In genomic region chr17:82174042-82174857, GRCh38 we compare ENCODE assay signal across 7 cellular contexts. TPM values are rescaled to one million over a fixed set of nuclear protein-coding genes. Genes with fewer than 3 reads are reported as not detected.
DNase-seq lines count a peak whose midpoint lies in the region; ATAC-seq, FAIRE-seq and TF ChIP-seq lines count a peak whose summit lies in the region.
"Not testable (repeated sequence)": the region's sequence is repeated elsewhere in the genome, so short reads cannot be mapped to it uniquely, and the experiment has no call there.

No MANE protein-coding gene starts in this region.

- H3K36me3 Mint-ChIP-seq in GM23338 (ENCODE audit: low read depth) (peaks cover 36% of the 10 kb centered on the region), neural progenitor cell (peaks cover 40% of the 10 kb centered on the region)

- not testable (repeated sequence) for H4K91ac ChIP-seq in H1 (replicated peaks; ENCODE audit: insufficient read length, low read length)

- not testable (repeated sequence) for H3K79me1 ChIP-seq in H1 (ENCODE audit: low read depth, low read length)

- H2BK5ac ChIP-seq in H1 (ENCODE audit: low read depth, low read length): not testable (repeated sequence)

- not testable (repeated sequence) for TF ChIP-seq POLR2A in H1 (IDR thresholded peaks at IDR 0.05; ENCODE audit: control extremely low read depth in 1 of 2, low read depth in 2 of 2, low read length in 2 of 2)

- peak; percentile 76 for ATAC-seq in GM23338

- H3K9me3 Mint-ChIP-seq in GM23338, neural progenitor cell: not testable (repeated sequence)

- H4K20me1 ChIP-seq in GM23338 (replicated peaks; ENCODE audit: insufficient read depth): peaks cover 31% of the 10 kb centered on the region
- peaks cover 35 to 43% of the 10 kb centered on the region in 2 experiments for H4K20me1 ChIP-seq in H1 (replicated peaks in 1 of 2; ENCODE audit: control insufficient read depth in 1 of 2, insufficient read depth in 2 of 2, low read length in 2 of 2)
- peaks cover 23% of the 10 kb centered on the region for H4K20me1 ChIP-seq in neural progenitor cell (ENCODE audit: low read depth)

- H2BK120ac ChIP-seq in H1 (replicated peaks; ENCODE audit: low read depth, low read length): not testable (repeated sequence)

- not testable (repeated sequence) for H3K9me2 ChIP-seq in GM23338 (ENCODE audit: insufficient read depth)

- H3K27me3 ChIP-seq in GM23338 (ENCODE audit: insufficient read depth) (peaks cover 98% of the 10 kb centered on the region), HUES64 (ENCODE audit: insufficient read depth, low read length) (peaks cover 96% of the 10 kb centered on the region), H1 (replicated peaks in 1 of 4; ENCODE audit: control insufficient read depth in 3 of 4, extremely low read depth in 1 of 4, insufficient read depth in 3 of 4, low read length in 3 of 4) (peaks cover 54 to 87% (median 81%) of the 10 kb centered on the region in 4 experiments), iPS-15b (ENCODE audit: control insufficient read depth, insufficient read depth, low read length) (peaks cover 78% of the 10 kb centered on the region), neural progenitor cell (peaks cover 61% of the 10 kb centered on the region)

- not testable (repeated sequence) for TF ChIP-seq EP300 in H1 (IDR thresholded peaks at IDR 0.05; ENCODE audit: borderline replicate concordance in 1 of 2, low read depth in 2 of 2, low read length in 2 of 2)

- H4K5ac ChIP-seq in H1 (ENCODE audit: insufficient read length, low read depth, low read length): not testable (repeated sequence)

- H3K9me3 ChIP-seq in HUES64 (ENCODE audit: insufficient read depth, low read depth, low read length); H1 (ENCODE audit: insufficient read depth in 2 of 2, low read depth in 1 of 2, low read length in 1 of 2); iPS-15b (ENCODE audit: control insufficient read depth, insufficient read depth, low read length); neural progenitor cell (ENCODE audit: low read depth): not testable (repeated sequence)

- H3K9ac ChIP-seq in HUES64 (ENCODE audit: low read depth, low read length); iPS-15b (ENCODE audit: low read depth, low read length); neural progenitor cell: not testable (repeated sequence)
- H3K9ac ChIP-seq in H1 (replicated peaks in 1 of 4; ENCODE audit: extremely low read depth in 1 of 4, low read depth in 3 of 4, low read length in 3 of 4): peak overlapping the region in 1 of 4 experiments; percentile 5; a peak in 1 of 7 replicates

- peak; percentile 66 for DNase-seq in GM23338 (ENCODE audit: low spot score)
- not testable (repeated sequence) for DNase-seq in RWPE1 (ENCODE audit: low spot score)
- peak in 1 of 2 experiments; percentile 59 for DNase-seq in H1 (ENCODE audit: low read depth in 1 of 2, low spot score in 2 of 2)
- peak; percentile 12 for DNase-seq in medulla oblongata (ENCODE audit: extremely low spot score)
- DNase-seq in neural progenitor cell (ENCODE audit: low spot score): peak; percentile 43

- not testable (repeated sequence) for H3K56ac ChIP-seq in H1 (replicated peaks; ENCODE audit: insufficient read length, low read depth, low read length)

- POLR2A ChIA-PET in RWPE1 (lab: Yijun Ruan, JAX; ENCODE audit: low non-redundant PET): not testable (repeated sequence)
- POLR2A ChIA-PET in H1 (lab: Charles Lee; ENCODE audit: partially characterized antibody): interaction anchor here (1.2 kb wide), 1 partner anchor 119 kb away, joined by 3 read pairs; no protein-coding TSS in a partner anchor

- CTCF ChIA-PET in RWPE1 (lab: Yijun Ruan, JAX) (interaction anchor here (0.6 kb wide), 1 partner anchor 170 kb away, joined by 3 read pairs; no protein-coding TSS in a partner anchor), H1 (lab: Charles Lee; ENCODE audit: partially characterized antibody) (interaction anchor here (1.4 kb wide), 1 partner anchor 23 kb away, joined by 3 read pairs; no protein-coding TSS in a partner anchor)

- WGBS in HUES64: 2% methylated on average over 17 of the region's 17 CpGs
- 9% methylated on average over 17 of the region's 17 CpGs; no CpG with 5 or more reads in 1 of the 2 experiments for WGBS in H1 (ENCODE audit: extremely low coverage in 1 of 2, insufficient coverage in 1 of 2, insufficient read length in 1 of 2, insufficient replicate concordance in 2 of 2, low coverage in 1 of 2, low lambda C conversion rate in 2 of 2, missing lambda C conversion rate in 1 of 2), 2 experiments

- not testable (repeated sequence) for H4K8ac ChIP-seq in H1 (ENCODE audit: extremely low read depth, insufficient read depth, low read length)

- H3K23ac ChIP-seq in H1 (ENCODE audit: insufficient read length): not testable (repeated sequence)

- H3K79me2 ChIP-seq in GM23338 (replicated peaks; ENCODE audit: insufficient read depth); H1 (ENCODE audit: control insufficient read depth in 1 of 2, insufficient read depth in 2 of 2, low read length in 2 of 2); neural progenitor cell (ENCODE audit: low read depth): not testable (repeated sequence)

- H2AFZ ChIP-seq in GM23338; H1 (ENCODE audit: low read length); neural progenitor cell (replicated peaks): not testable (repeated sequence)

- H3K36me3 ChIP-seq in GM23338 (ENCODE audit: insufficient read depth); H1 (ENCODE audit: control insufficient read depth in 2 of 4, insufficient read depth in 4 of 4, low read length in 3 of 4); iPS-15b (ENCODE audit: control insufficient read depth, insufficient read depth, low read length); neural progenitor cell: not testable (repeated sequence)
- H3K36me3 ChIP-seq in HUES64 (ENCODE audit: insufficient read depth, low read length): peaks cover 16% of the 10 kb centered on the region; the same call in 1 of the 2 replicates

- peaks cover 100% of the 10 kb centered on the region for H3K27me3 Mint-ChIP-seq in GM23338 (ENCODE audit: insufficient read depth, low read depth, poor library complexity)
- H3K27me3 Mint-ChIP-seq in neural progenitor cell (ENCODE audit: insufficient read depth, low read depth): not testable (repeated sequence)

- H3K27ac ChIP-seq in GM23338 (ENCODE audit: low read depth); H1 (ENCODE audit: low read depth, low read length); neural progenitor cell: not testable (repeated sequence)
- H3K27ac ChIP-seq in HUES64 (ENCODE audit: low read depth, low read length) (peak overlapping the region; percentile 82; the same call in 1 of the 2 replicates), RWPE1 (peak overlapping the region; percentile 23; the same call in 1 of the 2 replicates)

- not testable (repeated sequence) for H3K27ac Mint-ChIP-seq in GM23338, neural progenitor cell

- not testable (repeated sequence) for H3K18ac ChIP-seq in H1 (ENCODE audit: extremely low read depth, low read length)

- not testable (repeated sequence) for H2BK12ac ChIP-seq in H1 (ENCODE audit: low read depth, low read length)

- not testable (repeated sequence) for H2BK20ac ChIP-seq in H1 (ENCODE audit: low read length)

- not testable (repeated sequence) for TF ChIP-seq RAD21 in H1 (IDR thresholded peaks at IDR 0.05 in 1 of 2, conservative IDR thresholded peaks at IDR 0.05 in 1 of 2; ENCODE audit: low read depth in 2 of 2, low read length in 2 of 2)

- FAIRE-seq in H1 (lab: Jason Lieb, UNC): not testable (repeated sequence)

- peak overlapping the region; percentile 46 for H3K4me3 Mint-ChIP-seq in GM23338
- H3K4me3 Mint-ChIP-seq in neural progenitor cell: not testable (repeated sequence)

- not testable (repeated sequence) for H3K14ac ChIP-seq in H1 (ENCODE audit: insufficient read length)

- not testable (repeated sequence) for H3K4ac ChIP-seq in H1 (replicated peaks; ENCODE audit: insufficient read length, low read depth, low read length)

- H3K4me2 ChIP-seq in GM23338: peak overlapping the region; percentile 50
- peak overlapping the region; percentile 24 to 65 for H3K4me2 ChIP-seq in H1 (ENCODE audit: insufficient read depth in 1 of 2, low read depth in 2 of 2, low read length in 2 of 2)
- H3K4me2 ChIP-seq in neural progenitor cell: peak overlapping the region; percentile 80

- H2BK15ac ChIP-seq in H1 (ENCODE audit: low read length): not testable (repeated sequence)

- not testable (repeated sequence) for H3K4me3 ChIP-seq in GM23338
- H3K4me3 ChIP-seq in HUES64 (ENCODE audit: low read length) (peak overlapping the region; percentile 16; the same call in 1 of the 2 replicates), H1 (ENCODE audit: extremely low read depth in 1 of 4, insufficient read depth in 2 of 4, low read depth in 3 of 4, low read length in 4 of 4) (peak overlapping the region in 3 of 4 experiments; percentile 32 to 39 (median 37); a peak in 5 of 8 replicates), iPS-15b (ENCODE audit: low read depth, low read length) (peak overlapping the region; percentile 16), neural progenitor cell (peak overlapping the region; percentile 34)

- H3K4me1 Mint-ChIP-seq in GM23338: peaks cover 38% of the 10 kb centered on the region
- not testable (repeated sequence) for H3K4me1 Mint-ChIP-seq in neural progenitor cell

- not testable (repeated sequence) for TF ChIP-seq CTCF in GM23338 (conservative IDR thresholded peaks at IDR 0.05; ENCODE audit: low read depth in 2 of 2); RWPE1 (conservative IDR thresholded peaks at IDR 0.05; ENCODE audit: low read depth); H1 (IDR thresholded peaks at IDR 0.05; ENCODE audit: control extremely low read depth in 1 of 3, insufficient read depth in 1 of 3, low read depth in 1 of 3, low read length in 3 of 3); neural progenitor cell (IDR thresholded peaks at IDR 0.05)

- not testable (repeated sequence) for H3F3A ChIP-seq in GM23338 (replicated peaks; ENCODE audit: low read depth)
- peaks cover 33% of the 10 kb centered on the region for H3F3A ChIP-seq in neural progenitor cell (ENCODE audit: low read depth)

- not testable (repeated sequence) for H2AK5ac ChIP-seq in H1 (ENCODE audit: low read depth, low read length)

- H3K4me1 ChIP-seq in GM23338 (ENCODE audit: insufficient read depth): peaks cover 22% of the 10 kb centered on the region
- H3K4me1 ChIP-seq in HUES64 (ENCODE audit: insufficient read depth, low read length): peaks cover 23% of the 10 kb centered on the region
- H3K4me1 ChIP-seq in H1 (replicated peaks in 1 of 4; ENCODE audit: control insufficient read depth in 3 of 4, insufficient read depth in 4 of 4, low read length in 3 of 4): peaks cover 8 to 20% (median 14%) of the 10 kb centered on the region in 4 experiments
- peaks cover 17% of the 10 kb centered on the region for H3K4me1 ChIP-seq in iPS-15b (ENCODE audit: control insufficient read depth, insufficient read depth, low read length)
- peaks cover 21% of the 10 kb centered on the region for H3K4me1 ChIP-seq in neural progenitor cell

- not testable (repeated sequence) for H3K23me2 ChIP-seq in H1 (ENCODE audit: low read depth, low read length)

RNA-seq across cellular contexts. Expression of gene CCDC57, which starts 38.4 kb away (rescaled TPM):
- 6.7 and 16.3 TPM in 2 replicates for total RNA-seq in GM23338 (2014; rRNA removed; shearing (Covaris generic))
- polyA plus RNA-seq in GM23338 (2016; fragmentation: Nextera tagmentation; extraction: Ambion mirVana) (6.4 and 7.0 TPM in 2 replicates), H1 (2011; rRNA removed) (8.4 and 10.1 TPM in 2 replicates)
- polyA plus RNA-seq in HUES64 (2013, experiment 1 of 2): 6.4 TPM
- 7.0 TPM for polyA plus RNA-seq in HUES64 (2013, experiment 2 of 2)
- total RNA-seq in H1 (2021; fragmentation: NEBNext Ultra II Directional; extraction: Animal tissue kit (Norgen Biotek cat#: 25700)): 12.6 and 12.9 TPM in 2 replicates
- polyA plus RNA-seq in H1 (2011; cell fraction: cytosol; rRNA removed): 8.7 TPM
- polyA plus RNA-seq in H1 (2011; cell fraction: nucleus; rRNA removed): 44.1 TPM
- polyA plus RNA-seq in H1 (2012, experiment 1 of 2): 10.7 to 12.8 TPM (median 12.1 TPM) in 4 replicates
- polyA plus RNA-seq in H1 (2012, experiment 2 of 2): 6.4 TPM
- polyA plus RNA-seq in H1 (2013, experiment 1 of 2): 9.8 TPM
- 7.5 TPM for polyA plus RNA-seq in H1 (2013, experiment 2 of 2)
- polyA minus RNA-seq in H1 (2011; rRNA and poly(A)+ RNA removed): 7.7 and 10.1 TPM in 2 replicates
- 8.0 TPM for polyA minus RNA-seq in H1 (2011; cell fraction: cytosol; rRNA and poly(A)+ RNA removed)
- polyA minus RNA-seq in H1 (2011; cell fraction: nucleus; rRNA and poly(A)+ RNA removed): 20.7 TPM
- total RNA-seq in neural progenitor cell (ENCODE audit: low replicate concordance): 15.0 and 29.8 TPM in 2 replicates

RNA-seq across cellular contexts. Expression of gene SLC16A3, which starts 54.6 kb away (rescaled TPM):
- 10.6 and 14.4 TPM in 2 replicates for total RNA-seq in GM23338 (2014; rRNA removed; shearing (Covaris generic))
- polyA plus RNA-seq in GM23338 (2016; fragmentation: Nextera tagmentation; extraction: Ambion mirVana) (2.9 and 3.5 TPM in 2 replicates), H1 (2011; rRNA removed) (8.7 and 12.2 TPM in 2 replicates)
- polyA plus RNA-seq in HUES64 (2013, experiment 1 of 2): 7.1 TPM
- 20.4 TPM for polyA plus RNA-seq in HUES64 (2013, experiment 2 of 2)
- 3.6 and 3.8 TPM in 2 replicates for total RNA-seq in H1 (2021; fragmentation: NEBNext Ultra II Directional; extraction: Animal tissue kit (Norgen Biotek cat#: 25700))
- 10.9 TPM for polyA plus RNA-seq in H1 (2011; cell fraction: cytosol; rRNA removed)
- 11.1 TPM for polyA plus RNA-seq in H1 (2011; cell fraction: nucleus; rRNA removed)
- polyA plus RNA-seq in H1 (2012, experiment 1 of 2): 4.4 to 12.8 TPM (median 9.7 TPM) in 4 replicates
- 4.5 TPM for polyA plus RNA-seq in H1 (2012, experiment 2 of 2)
- polyA plus RNA-seq in H1 (2013, experiment 1 of 2): 15.4 TPM
- polyA plus RNA-seq in H1 (2013, experiment 2 of 2): 12.6 TPM
- polyA minus RNA-seq in H1 (2011; rRNA and poly(A)+ RNA removed): 5.7 and 10.2 TPM in 2 replicates
- polyA minus RNA-seq in H1 (2011; cell fraction: cytosol; rRNA and poly(A)+ RNA removed): 18.5 TPM
- 9.7 TPM for polyA minus RNA-seq in H1 (2011; cell fraction: nucleus; rRNA and poly(A)+ RNA removed)
- 21.0 and 82.9 TPM in 2 replicates for total RNA-seq in neural progenitor cell (ENCODE audit: low replicate concordance)
